ENCODE assay signal across 21 cellular contexts in genomic region chr13:99666146-99666805, GRCh38.
"Had no signal": no experiment of that assay in that cellular context is flagged by ENCODE, and none has a peak within 500 bp of the region (broad histone marks: within the 10 kb centered on the region; RNA-seq: fewer than 3 reads in every experiment).

No MANE protein-coding gene starts in this region.

- H3K27me3 ChIP-seq: ascending aorta, pancreas, right lobe of liver, testis had no signal

- ATAC-seq: activated CD4-positive, CD25-positive, alpha-beta regulatory T cell treated with anti-CD3 and anti-CD28 coated beads, Interleukin-2, amount 50 U/mL, for 24 hours; esophagus mucosa; heart right ventricle; pancreas; right lobe of liver; upper lobe of right lung had no signal

- FAIRE-seq: pancreas, small intestine had no signal

- H3K27ac ChIP-seq: ascending aorta, breast epithelium, heart right ventricle, pancreas, right lobe of liver, testis, upper lobe of right lung had no signal

- H3K9me3 ChIP-seq: ascending aorta, breast epithelium, heart right ventricle, pancreas, right lobe of liver, testis, upper lobe of right lung had no signal

- H3K4me1 ChIP-seq: ascending aorta, breast epithelium, heart right ventricle, testis, upper lobe of right lung had no signal

- H3K36me3 ChIP-seq: ascending aorta, breast epithelium, heart right ventricle, pancreas, right lobe of liver, upper lobe of right lung had no signal

- DNase-seq: activated CD4-positive, alpha-beta T cell treated with anti-CD3 and anti-CD28 coated beads, Interleukin-2, amount 50 U/mL, for 1 hour; activated CD8-positive, alpha-beta memory T cell treated with anti-CD3 and anti-CD28 coated beads, Interleukin-2, amount 50 U/mL, for 4 hours; activated effector memory CD4-positive, alpha-beta T cell treated with Interleukin-2 at 50 U/mL for 16 hours; activated naive CD4-positive, alpha-beta T cell treated with anti-CD3 and anti-CD28 coated beads, Interleukin-2, amount 10 ng/mL, durations not matched to agents 7 days and 5 days; activated T-cell treated with anti-CD3 and anti-CD28 coated beads, Interleukin-2, amount 50 U/mL, for 48 hours; cerebellar nuclear complex; cortex of kidney; heart right ventricle; immature natural killer cell; pancreas; right lobe of liver; small intestine; stimulated activated CD4-positive, alpha-beta T cell treated with anti-CD3 and anti-CD28 coated beads, Interleukin-15, amount 100 ng/mL, for 24 hours; stimulated activated CD4-positive, alpha-beta T cell treated with anti-CD3 and anti-CD28 coated beads, Interleukin-2, amount 100 ng/mL, for 48 hours; T1000; testis; upper lobe of right lung had no signal

- H3K4me3 ChIP-seq: ascending aorta, breast epithelium, heart right ventricle, pancreas, right lobe of liver, testis, upper lobe of right lung had no signal
